12 cellular contexts compared by ENCODE assay signal in genomic region chr17:58615768-58616659, GRCh38.
DNase-seq lines count a peak whose midpoint lies in the region; ATAC-seq and TF ChIP-seq lines count a peak whose summit lies in the region.
"Had no signal": no experiment of that assay in that cellular context is flagged by ENCODE, and none has a peak within 500 bp of the region (broad histone marks: within the 10 kb centered on the region; RNA-seq: fewer than 3 reads in every experiment).

No MANE protein-coding gene starts in this region.

- intact Hi-C loops in CD8-positive, alpha-beta T cell (cut with DNase I, micrococcal nuclease), result no loop called here
- intact Hi-C loops in stomach (cut with DNase I; ENCODE audit: low total_unique reads), result no loop called here

- TF ChIP-seq CTCF in GM13976 (IDR thresholded peaks at IDR 0.05; ENCODE audit: borderline replicate concordance, control extremely low read depth, extremely low read depth, insufficient read depth, missing control alignments) (no peak), stomach (IDR thresholded peaks at IDR 0.05) (no peak)
- no peak for TF ChIP-seq CTCF in CD8-positive, alpha-beta T cell (IDR thresholded peaks at IDR 0.05)

- POLR2A ChIA-PET in activated CD4-positive, alpha-beta memory T cell treated with anti-CD3 and anti-CD28 coated beads, Interleukin-2, amount 10 ng/mL, durations not matched to agents 7 days and 5 days (lab: Charles Lee), result interaction anchor here (0.9 to 15.7 kb wide), 2 partner anchors 12 to 14 kb away, joined by 3 to 213 read pairs; no protein-coding TSS in a partner anchor
- POLR2A ChIA-PET in CD8-positive, alpha-beta T cell (lab: Charles Lee), result no interaction called here

- no peak overlapping the region for H3K4me3 ChIP-seq in CD8-positive, alpha-beta T cell (ENCODE audit: low read depth, low read length)
- H3K4me3 ChIP-seq in stomach, result no peak overlapping the region
- H3K4me3 ChIP-seq: thyroid gland had no signal

- CTCF ChIA-PET in activated CD4-positive, alpha-beta memory T cell treated with anti-CD3 and anti-CD28 coated beads, Interleukin-2, amount 10 ng/mL, durations not matched to agents 7 days and 5 days (lab: Charles Lee), result interaction anchor here (0.7 to 1.2 kb wide), 4 partner anchors 10 to 87 kb away, joined by 3 to 5 read pairs (median 4); no protein-coding TSS in a partner anchor
- CTCF ChIA-PET in CD8-positive, alpha-beta T cell (lab: Charles Lee), result no interaction called here

- no peak for TF ChIP-seq POLR2A in stomach (IDR thresholded peaks at IDR 0.05)

- no peaks in the 10 kb centered on the region for H3K9me3 ChIP-seq in CD8-positive, alpha-beta T cell (ENCODE audit: low read length)
- H3K9me3 ChIP-seq in stomach, result no peaks in the 10 kb centered on the region
- H3K9me3 ChIP-seq: thyroid gland had no signal

- H3K4me3 Mint-ChIP-seq in activated CD4-positive, alpha-beta memory T cell treated with anti-CD3 and anti-CD28 coated beads, Interleukin-2, amount 10 ng/mL, durations not matched to agents 7 days and 5 days, result no peak overlapping the region
- no peak overlapping the region for H3K4me3 Mint-ChIP-seq in CD8-positive, alpha-beta T cell
- H3K4me3 Mint-ChIP-seq: H9 had no signal

- no peaks in the 10 kb centered on the region for H3K36me3 Mint-ChIP-seq in activated CD4-positive, alpha-beta memory T cell treated with anti-CD3 and anti-CD28 coated beads, Interleukin-2, amount 10 ng/mL, durations not matched to agents 7 days and 5 days (ENCODE audit: low read depth)
- no peaks in the 10 kb centered on the region for H3K36me3 Mint-ChIP-seq in CD8-positive, alpha-beta T cell

- no peak for TF ChIP-seq EP300 in stomach (IDR thresholded peaks at IDR 0.05)

- no peaks in the 10 kb centered on the region for H3K9me3 Mint-ChIP-seq in activated CD4-positive, alpha-beta memory T cell treated with anti-CD3 and anti-CD28 coated beads, Interleukin-2, amount 10 ng/mL, durations not matched to agents 7 days and 5 days
- no peaks in the 10 kb centered on the region for H3K9me3 Mint-ChIP-seq in CD8-positive, alpha-beta T cell
- H3K9me3 Mint-ChIP-seq: H9 had no signal

- no peak overlapping the region for H3K27ac ChIP-seq in CD8-positive, alpha-beta T cell (ENCODE audit: low read depth, low read length)
- H3K27ac ChIP-seq in stomach, result no peak overlapping the region
- H3K27ac ChIP-seq: thyroid gland had no signal

- no peaks in the 10 kb centered on the region for H3K27me3 ChIP-seq in CD8-positive, alpha-beta T cell (ENCODE audit: insufficient read depth, low read length)
- H3K27me3 ChIP-seq in stomach, result no peaks in the 10 kb centered on the region
- H3K27me3 ChIP-seq: thyroid gland had no signal

- 74 to 89% (median 80%) methylated on average over 5 of the region's 5 CpGs for WGBS in stomach, 5 donors

- no peaks in the 10 kb centered on the region for H3K36me3 ChIP-seq in CD8-positive, alpha-beta T cell (ENCODE audit: insufficient read depth, low read length)
- H3K36me3 ChIP-seq in stomach, result no peaks in the 10 kb centered on the region
- H3K36me3 ChIP-seq: thyroid gland had no signal

- peaks cover 50% of the 10 kb centered on the region for H3K4me1 Mint-ChIP-seq in activated CD4-positive, alpha-beta memory T cell treated with anti-CD3 and anti-CD28 coated beads, Interleukin-2, amount 10 ng/mL, durations not matched to agents 7 days and 5 days
- H3K4me1 Mint-ChIP-seq in CD8-positive, alpha-beta T cell (ENCODE audit: low read depth), result no peaks in the 10 kb centered on the region

- DNase-seq in GM13976 (ENCODE audit: low spot score), result peak; percentile 72
- no peak for DNase-seq in activated CD4-positive, alpha-beta memory T cell treated with anti-CD3 and anti-CD28 coated beads, Interleukin-2, amount 10 ng/mL, durations not matched to agents 7 days and 5 days
- no peak for DNase-seq in DMS53 (lab: John Stamatoyannopoulos, UW)
- DNase-seq in CD8-positive, alpha-beta T cell, result no peak
- no peak for DNase-seq in NCI-H524 treated with DMSO at 0.1 percent for 48 hours (lab: John Stamatoyannopoulos, UW)
- no peak for DNase-seq in stomach
- DNase-seq: NCI-H1694 treated with DMSO at 0.1 percent for 48 hours, thyroid gland had no signal

- ATAC-seq in GM19372 (IDR thresholded peaks at IDR 0.05; ENCODE audit: low read depth, unreplicated experiment) (peak; percentile 58), HG02981 (IDR thresholded peaks at IDR 0.05; ENCODE audit: unreplicated experiment) (peak; percentile 55)
- ATAC-seq in CD8-positive, alpha-beta T cell, result no peak
- ATAC-seq: Right ventricle myocardium inferior had no signal

- peaks cover 1% of the 10 kb centered on the region for H3K27me3 Mint-ChIP-seq in activated CD4-positive, alpha-beta memory T cell treated with anti-CD3 and anti-CD28 coated beads, Interleukin-2, amount 10 ng/mL, durations not matched to agents 7 days and 5 days
- H3K27me3 Mint-ChIP-seq in CD8-positive, alpha-beta T cell (ENCODE audit: low read depth), result no peaks in the 10 kb centered on the region

- H3K4me1 ChIP-seq in CD8-positive, alpha-beta T cell (ENCODE audit: insufficient read depth, low read length), result no peaks in the 10 kb centered on the region
- no peaks in the 10 kb centered on the region for H3K4me1 ChIP-seq in stomach
- H3K4me1 ChIP-seq: thyroid gland had no signal

- H3K27ac Mint-ChIP-seq in activated CD4-positive, alpha-beta memory T cell treated with anti-CD3 and anti-CD28 coated beads, Interleukin-2, amount 10 ng/mL, durations not matched to agents 7 days and 5 days, result peak overlapping the region; percentile 62
- H3K27ac Mint-ChIP-seq in CD8-positive, alpha-beta T cell, result no peak overlapping the region

- in situ Hi-C loops in GM13976 (cut with MboI; ENCODE audit: low sequenced_read_pairs, unreplicated experiment), result no loop called here
